18 cellular contexts compared by ENCODE assay signal in the genomic region with DNA sequence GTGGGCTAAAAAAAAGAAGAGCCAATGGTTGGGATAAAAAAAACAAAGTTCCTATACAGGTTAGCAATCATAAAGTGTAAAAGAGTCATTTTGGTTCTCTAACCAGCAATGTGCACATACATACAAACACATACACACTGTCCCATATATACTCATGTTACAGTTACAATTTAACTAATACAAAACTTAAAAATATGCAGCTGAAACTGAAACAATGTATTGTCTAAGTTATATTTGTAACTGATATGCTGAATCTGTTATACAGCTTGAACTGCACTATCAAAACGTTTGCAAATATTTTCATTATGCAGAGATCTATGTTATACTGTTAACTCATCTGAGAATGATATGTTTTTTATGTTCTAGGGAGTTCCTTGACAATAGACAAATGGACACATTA.
DNase-seq lines count a peak whose midpoint lies in the region; ATAC-seq, FAIRE-seq and TF ChIP-seq lines count a peak whose summit lies in the region.
"Had no signal": no experiment of that assay in that cellular context is flagged by ENCODE, and none has a peak within 500 bp of the region (broad histone marks: within the 10 kb centered on the region; RNA-seq: fewer than 3 reads in every experiment).

No MANE protein-coding gene starts in this region.

- DNase-seq in GM12878 (ENCODE audit: low read depth, low spot score) (no peak), superior temporal gyrus (ENCODE audit: extremely low spot score) (no peak), SW 1271 (lab: John Stamatoyannopoulos, UW) (no peak)
- DNase-seq: immature natural killer cell; lower lobe of right lung; naive thymus-derived CD4-positive, alpha-beta T cell; NCI-H187; NCI-H446 treated with DMSO at 0.1 percent for 48 hours; Right ventricle myocardium superior; stimulated activated CD4-positive, alpha-beta T cell treated with anti-CD3 and anti-CD28 coated beads, Interleukin-4, amount 100 ng/mL, for 1 hour; testis had no signal

- no peak for TF ChIP-seq EP300 in GM12878 (IDR thresholded peaks at IDR 0.05; ENCODE audit: borderline replicate concordance in 1 of 2, control insufficient read depth in 1 of 2, low read depth in 2 of 2, low read length in 2 of 2)

- H3K4me1 ChIP-seq in GM12878 (ENCODE audit: control insufficient read depth, insufficient read depth, low read length), result 0 out of 2 replicates have a peak, but pooled peaks cover 2% of the 10 kb centered on the region
- H3K4me1 ChIP-seq: lower lobe of right lung, parathyroid adenoma, testis had no signal

- in situ Hi-C loops in GM12878 (cut with MboI), result no loop called here

- BruUV-seq in GM12878 (replicated peaks; lab: Mats Ljungman, UMichigan), result no TSS peak

- no peak overlapping the region for H3K4me2 ChIP-seq in GM12878 (ENCODE audit: control insufficient read depth, insufficient read depth)
- H3K4me2 ChIP-seq: GM23338 had no signal

- RAD21 ChIA-PET in GM12878 (lab: Charles Lee; ENCODE audit: unreplicated experiment), result interaction anchor here (1.0 kb wide), 1 partner anchor 31 kb away, joined by 3 read pairs; no protein-coding TSS in a partner anchor

- H2AFZ ChIP-seq in GM12878 (ENCODE audit: control insufficient read depth, low read depth, low read length), result no peak overlapping the region
- H2AFZ ChIP-seq: GM23338, parathyroid adenoma had no signal

- POLR2A ChIA-PET in GM12878 (lab: Charles Lee), result no interaction called here

- H3K79me2 ChIP-seq in GM12878 (ENCODE audit: control insufficient read depth, insufficient read depth, low read length), result peaks cover 3% of the 10 kb centered on the region; the same call in 1 of the 2 replicates
- H3K79me2 ChIP-seq: parathyroid adenoma had no signal

- SMC1A ChIA-PET in GM12878 (lab: Charles Lee; ENCODE audit: uncharacterized antibody, unreplicated experiment), result interaction anchor here (1.2 to 1.4 kb wide), 3 partner anchors 11 to 64 kb away, joined by 3 to 4 read pairs (median 4); no protein-coding TSS in a partner anchor

- no peaks in the 10 kb centered on the region for H3K36me3 ChIP-seq in GM12878 (ENCODE audit: control insufficient read depth in 2 of 2, insufficient read depth in 2 of 2, low read length in 1 of 2)
- H3K36me3 ChIP-seq: esophagus muscularis mucosa, lower lobe of right lung had no signal

- FAIRE-seq in GM12878 (lab: Jason Lieb, UNC), result no peak

- H3K27me3 ChIP-seq in GM12878 (replicated peaks in 1 of 2; ENCODE audit: control insufficient read depth in 2 of 2, insufficient read depth in 2 of 2, low read length in 1 of 2), result no peaks in the 10 kb centered on the region
- H3K27me3 ChIP-seq: esophagus muscularis mucosa, testis had no signal

- H4K20me1 ChIP-seq in GM12878 (ENCODE audit: control insufficient read depth, insufficient read depth), result no peaks in the 10 kb centered on the region

- no peak for TF ChIP-seq POLR2A in GM12878 (IDR thresholded peaks at IDR 0.05; ENCODE audit: low read depth, low read length)

- intact Hi-C loops in GM12878 (cut with micrococcal nuclease; ENCODE audit: unreplicated experiment), result loop anchor here (10.0 kb wide), 1 partner anchor 174 kb away; the partner anchor contains the start of gene KLF12

- H3K27ac ChIP-seq in GM12878 (ENCODE audit: control insufficient read depth, insufficient read depth), result no peak overlapping the region
- H3K27ac ChIP-seq: esophagus muscularis mucosa, lower lobe of right lung, parathyroid adenoma, testis had no signal

- peak; percentile 50 for ATAC-seq in GM18873 (IDR thresholded peaks at IDR 0.05; ENCODE audit: low FRiP score, unreplicated experiment)
- peak; percentile 41 for ATAC-seq in GM21529 (IDR thresholded peaks at IDR 0.05; ENCODE audit: unreplicated experiment)
- ATAC-seq in HG03097 (IDR thresholded peaks at IDR 0.05; ENCODE audit: low FRiP score, unreplicated experiment), result peak; percentile 69
- peak; percentile 42; the same call in 2 of the 3 replicates for ATAC-seq in GM12878
- ATAC-seq in GM19023 (IDR thresholded peaks at IDR 0.05; ENCODE audit: unreplicated experiment), result no peak
- ATAC-seq: GM23338; lower lobe of right lung; naive thymus-derived CD4-positive, alpha-beta T cell had no signal

- no peak for TF ChIP-seq CTCF in GM12878 (IDR thresholded peaks at IDR 0.05 in 2 of 3, conservative IDR thresholded peaks at IDR 0.05 in 1 of 3; ENCODE audit: control insufficient read depth in 2 of 3, extremely low read depth in 1 of 3, insufficient read depth in 1 of 3, low read depth in 3 of 3, low read length in 3 of 3)

- H3K9ac ChIP-seq in GM12878 (ENCODE audit: control insufficient read depth, insufficient read depth, low read length), result no peak overlapping the region
- H3K9ac ChIP-seq: parathyroid adenoma had no signal

- CTCF ChIA-PET in GM12878 (lab: Yijun Ruan, JAX), result interaction anchor here (1.1 kb wide), 1 partner anchor 103 kb away, joined by 3 read pairs; no protein-coding TSS in a partner anchor

- H3K9me3 ChIP-seq in GM12878 (replicated peaks; ENCODE audit: control insufficient read depth, insufficient read depth, low read length), result no peaks in the 10 kb centered on the region
- H3K9me3 ChIP-seq: esophagus muscularis mucosa, lower lobe of right lung, testis had no signal

- 13% methylated on average over 1 of the region's 1 CpG for WGBS in GM12878 (ENCODE audit: insufficient coverage, insufficient replicate concordance, low lambda C conversion rate, missing lambda C conversion rate)

- TF ChIP-seq RAD21 in GM12878 (IDR thresholded peaks at IDR 0.05; ENCODE audit: insufficient read depth, low read depth, low read length), result no peak

- no peak overlapping the region for H3K4me3 ChIP-seq in GM12878
- H3K4me3 ChIP-seq: esophagus muscularis mucosa, GM23338, lower lobe of right lung, testis had no signal

TF ChIP-seq in GM12878, 131 proteins besides CTCF, POLR2A, EP300 and RAD21:
- TF ChIP-seq ATF7 (IDR thresholded peaks at IDR 0.05; ENCODE audit: low read depth), result no peak
- no peak for TF ChIP-seq BHLHE40 (IDR thresholded peaks at IDR 0.05; ENCODE audit: borderline replicate concordance in 1 of 2, low read depth in 2 of 2, low read length in 1 of 2)
- no peak for TF ChIP-seq ASH2L (IDR thresholded peaks at IDR 0.05; ENCODE audit: borderline replicate concordance, low read depth)
- TF ChIP-seq NR2F1 (conservative IDR thresholded peaks at IDR 0.05), result no peak
- no peak for TF ChIP-seq ZNF274 (IDR thresholded peaks at IDR 0.05; ENCODE audit: insufficient read depth, insufficient read length)
TF ChIP-seq in GM12878: peak in this region for 0.
